Comparison of ENCODE assay signal across 34 cellular contexts in the genomic region with DNA sequence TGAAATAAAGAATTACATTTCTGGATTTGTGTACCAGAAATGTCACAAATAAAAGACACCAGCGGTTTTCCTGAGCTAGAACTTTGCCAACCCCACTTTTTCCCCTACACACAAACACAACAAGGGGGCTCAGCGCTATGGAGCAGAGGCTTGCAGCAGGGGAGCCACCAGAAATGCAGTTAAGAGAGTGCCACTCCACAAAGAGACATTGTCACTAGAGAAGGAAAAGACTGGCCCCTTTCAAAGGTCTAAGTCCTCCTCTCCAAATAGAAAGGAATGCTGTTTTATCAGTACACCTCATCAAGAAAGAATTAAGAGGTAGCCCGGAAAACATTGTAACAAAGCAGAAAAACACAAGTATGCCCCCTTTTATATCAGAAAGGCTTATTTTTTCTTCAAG.
"Had no signal": no experiment of that assay in that cellular context is flagged by ENCODE, and none has a peak within 500 bp of the region (broad histone marks: within the 10 kb centered on the region; RNA-seq: fewer than 3 reads in every experiment).

No MANE protein-coding gene starts in this region.

- DNase-seq: dermis blood vessel endothelial cell; effector memory CD4-positive, alpha-beta T cell; erythroblast; esophagus squamous epithelium; foreskin melanocyte; glutamatergic neuron; heart right ventricle; hypothalamus; immature natural killer cell; islet precursor cell; kidney glomerular epithelial cell; left colon; left ventricle myocardium superior; mucosa of descending colon; naive B cell; nucleus accumbens; ovary; posterior cingulate gyrus; stimulated activated CD4-positive, alpha-beta T cell treated with anti-CD3 and anti-CD28 coated beads, Interleukin-12 subunit alpha, Interleukin-12 subunit beta, amount 100 ng/mL, for 4 hours; stimulated activated CD4-positive, alpha-beta T cell treated with anti-CD3 and anti-CD28 coated beads, Interleukin-1b, Interleukin-23, amount 100 ng/mL, for 48 hours; stimulated activated CD4-positive, alpha-beta T cell treated with anti-CD3 and anti-CD28 coated beads, Interleukin-4, amount 100 ng/mL, for 1 hour; stimulated activated naive CD4-positive, alpha-beta T cell treated with Interleukin-2 at 50 U/mL for 16 hours; stomach; thyroid gland; trophoblast cell had no signal

- H3K27ac ChIP-seq: coronary artery, esophagus squamous epithelium, heart right ventricle, ovary, stomach, thyroid gland, vagina had no signal

- H3K27ac Mint-ChIP-seq: immature natural killer cell; memory B cell; mesothelial cell of epicardium; naive B cell; natural killer cell treated with Interleukin-12 subunit alpha and Interleukin-12 subunit beta and Interleukin-15 and Interleukin-18, amount 100 ng/mL, for 72 hours; stimulated activated effector memory CD8-positive, alpha-beta T cell treated with anti-CD3 and anti-CD28 coated beads, Interleukin-12 subunit alpha, Interleukin-12 subunit beta, amount 100 ng/mL, for 72 hours had no signal

- H3K9me3 Mint-ChIP-seq: memory B cell; mesothelial cell of epicardium; naive B cell; natural killer cell treated with Interleukin-12 subunit alpha and Interleukin-12 subunit beta and Interleukin-15 and Interleukin-18, amount 100 ng/mL, for 72 hours; stimulated activated effector memory CD8-positive, alpha-beta T cell treated with anti-CD3 and anti-CD28 coated beads, Interleukin-12 subunit alpha, Interleukin-12 subunit beta, amount 100 ng/mL, for 72 hours had no signal

- ATAC-seq: heart right ventricle; left colon; left ventricle myocardium superior; mucosa of descending colon; natural killer cell treated with Interleukin-12 subunit alpha and Interleukin-12 subunit beta and Interleukin-15 and Interleukin-18, amount 100 ng/mL, for 72 hours; sciatic nerve; stimulated activated effector memory CD8-positive, alpha-beta T cell treated with anti-CD3 and anti-CD28 coated beads, Interleukin-12 subunit alpha, Interleukin-12 subunit beta, amount 100 ng/mL, for 72 hours had no signal

- H3K27me3 ChIP-seq: esophagus squamous epithelium, ovary, thyroid gland, vagina had no signal

- H3K4me3 ChIP-seq: coronary artery, esophagus squamous epithelium, heart right ventricle, lung, mucosa of descending colon, ovary, smooth muscle cell, stomach, thyroid gland, vagina had no signal

- H3K4me3 Mint-ChIP-seq: immature natural killer cell; memory B cell; mesothelial cell of epicardium; naive B cell; natural killer cell treated with Interleukin-12 subunit alpha and Interleukin-12 subunit beta and Interleukin-15 and Interleukin-18, amount 100 ng/mL, for 72 hours; stimulated activated effector memory CD8-positive, alpha-beta T cell treated with anti-CD3 and anti-CD28 coated beads, Interleukin-12 subunit alpha, Interleukin-12 subunit beta, amount 100 ng/mL, for 72 hours had no signal

- H3K4me1 ChIP-seq: esophagus squamous epithelium, heart right ventricle, stomach, vagina had no signal

- H3K4me1 Mint-ChIP-seq: immature natural killer cell; memory B cell; naive B cell; stimulated activated effector memory CD8-positive, alpha-beta T cell treated with anti-CD3 and anti-CD28 coated beads, Interleukin-12 subunit alpha, Interleukin-12 subunit beta, amount 100 ng/mL, for 72 hours had no signal

- H3K36me3 ChIP-seq: esophagus squamous epithelium, heart right ventricle, ovary, stomach, thyroid gland, vagina had no signal

- H3K9me3 ChIP-seq: esophagus squamous epithelium, heart right ventricle, mucosa of descending colon, ovary, stomach, thyroid gland, vagina had no signal

- H3K36me3 Mint-ChIP-seq: immature natural killer cell; memory B cell; mesothelial cell of epicardium; naive B cell; natural killer cell treated with Interleukin-12 subunit alpha and Interleukin-12 subunit beta and Interleukin-15 and Interleukin-18, amount 100 ng/mL, for 72 hours; stimulated activated effector memory CD8-positive, alpha-beta T cell treated with anti-CD3 and anti-CD28 coated beads, Interleukin-12 subunit alpha, Interleukin-12 subunit beta, amount 100 ng/mL, for 72 hours had no signal
